ENCODE assay signal across 1 cellular context in the genomic region with DNA sequence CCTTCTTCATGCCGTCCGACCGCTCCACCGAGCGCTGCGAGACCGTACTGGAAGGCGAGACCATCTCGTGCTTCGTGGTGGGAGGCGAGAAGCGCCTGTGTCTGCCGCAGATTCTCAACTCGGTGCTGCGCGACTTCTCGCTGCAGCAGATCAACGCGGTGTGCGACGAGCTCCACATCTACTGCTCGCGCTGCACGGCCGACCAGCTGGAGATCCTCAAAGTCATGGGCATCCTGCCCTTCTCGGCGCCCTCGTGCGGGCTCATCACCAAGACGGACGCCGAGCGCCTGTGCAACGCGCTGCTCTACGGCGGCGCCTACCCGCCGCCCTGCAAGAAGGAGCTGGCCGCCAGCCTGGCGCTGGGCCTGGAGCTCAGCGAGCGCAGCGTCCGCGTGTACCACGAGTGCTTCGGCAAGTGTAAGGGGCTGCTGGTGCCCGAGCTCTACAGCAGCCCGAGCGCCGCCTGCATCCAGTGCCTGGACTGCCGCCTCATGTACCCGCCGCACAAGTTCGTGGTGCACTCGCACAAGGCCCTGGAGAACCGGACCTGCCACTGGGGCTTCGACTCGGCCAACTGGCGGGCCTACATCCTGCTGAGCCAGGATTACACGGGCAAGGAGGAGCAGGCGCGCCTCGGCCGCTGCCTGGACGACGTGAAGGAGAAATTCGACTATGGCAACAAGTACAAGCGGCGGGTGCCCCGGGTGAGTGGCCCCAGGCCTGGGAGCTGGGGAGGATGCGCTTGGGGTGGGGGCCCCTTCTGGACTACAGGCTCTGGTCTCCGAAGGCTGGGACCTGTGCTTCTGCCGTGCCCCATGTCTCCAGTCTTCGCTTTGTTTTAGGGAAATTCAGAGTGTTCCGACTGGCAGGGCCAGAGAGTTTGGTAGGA.
TF ChIP-seq lines count a peak whose summit lies in the region.

No MANE protein-coding gene starts in this region.

TF ChIP-seq in HepG2, 621 proteins besides CTCF, POLR2A, EP300 and RAD21 (continued from another document):
- TF ChIP-seq, protein P1, sequence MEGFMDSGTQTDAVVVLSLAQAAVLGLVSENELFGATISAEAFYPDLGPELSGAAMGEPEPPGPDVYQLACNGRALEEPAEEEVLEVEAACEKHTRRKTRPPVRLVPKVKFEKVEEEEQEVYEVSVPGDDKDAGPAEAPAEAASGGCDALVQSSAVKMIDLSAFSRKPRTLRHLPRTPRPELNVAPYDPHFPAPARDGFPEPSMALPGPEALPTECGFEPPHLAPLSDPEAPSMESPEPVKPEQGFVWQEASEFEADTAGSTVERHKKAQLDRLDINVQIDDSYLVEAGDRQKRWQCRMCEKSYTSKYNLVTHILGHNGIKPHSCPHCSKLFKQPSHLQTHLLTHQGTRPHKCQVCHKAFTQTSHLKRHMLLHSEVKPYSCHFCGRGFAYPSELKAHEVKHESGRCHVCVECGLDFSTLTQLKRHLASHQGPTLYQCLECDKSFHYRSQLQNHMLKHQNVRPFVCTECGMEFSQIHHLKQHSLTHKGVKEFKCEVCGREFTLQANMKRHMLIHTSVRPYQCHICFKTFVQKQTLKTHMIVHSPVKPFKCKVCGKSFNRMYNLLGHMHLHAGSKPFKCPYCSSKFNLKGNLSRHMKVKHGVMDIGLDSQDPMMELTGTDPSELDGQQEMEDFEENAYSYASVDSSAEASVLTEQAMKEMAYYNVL (CRISPR knock-in tag; IDR thresholded peaks at IDR 0.05; ENCODE audit: borderline replicate concordance): no peak
- TF ChIP-seq BHLHE40 (IDR thresholded peaks at IDR 0.05; ENCODE audit: low read length): no peak
- no peak for TF ChIP-seq PCBP2 (optimal IDR thresholded peaks at IDR 0.05; ENCODE audit: low read depth, low read length, poor library complexity, severe bottlenecking)
- TF ChIP-seq, protein P2, sequence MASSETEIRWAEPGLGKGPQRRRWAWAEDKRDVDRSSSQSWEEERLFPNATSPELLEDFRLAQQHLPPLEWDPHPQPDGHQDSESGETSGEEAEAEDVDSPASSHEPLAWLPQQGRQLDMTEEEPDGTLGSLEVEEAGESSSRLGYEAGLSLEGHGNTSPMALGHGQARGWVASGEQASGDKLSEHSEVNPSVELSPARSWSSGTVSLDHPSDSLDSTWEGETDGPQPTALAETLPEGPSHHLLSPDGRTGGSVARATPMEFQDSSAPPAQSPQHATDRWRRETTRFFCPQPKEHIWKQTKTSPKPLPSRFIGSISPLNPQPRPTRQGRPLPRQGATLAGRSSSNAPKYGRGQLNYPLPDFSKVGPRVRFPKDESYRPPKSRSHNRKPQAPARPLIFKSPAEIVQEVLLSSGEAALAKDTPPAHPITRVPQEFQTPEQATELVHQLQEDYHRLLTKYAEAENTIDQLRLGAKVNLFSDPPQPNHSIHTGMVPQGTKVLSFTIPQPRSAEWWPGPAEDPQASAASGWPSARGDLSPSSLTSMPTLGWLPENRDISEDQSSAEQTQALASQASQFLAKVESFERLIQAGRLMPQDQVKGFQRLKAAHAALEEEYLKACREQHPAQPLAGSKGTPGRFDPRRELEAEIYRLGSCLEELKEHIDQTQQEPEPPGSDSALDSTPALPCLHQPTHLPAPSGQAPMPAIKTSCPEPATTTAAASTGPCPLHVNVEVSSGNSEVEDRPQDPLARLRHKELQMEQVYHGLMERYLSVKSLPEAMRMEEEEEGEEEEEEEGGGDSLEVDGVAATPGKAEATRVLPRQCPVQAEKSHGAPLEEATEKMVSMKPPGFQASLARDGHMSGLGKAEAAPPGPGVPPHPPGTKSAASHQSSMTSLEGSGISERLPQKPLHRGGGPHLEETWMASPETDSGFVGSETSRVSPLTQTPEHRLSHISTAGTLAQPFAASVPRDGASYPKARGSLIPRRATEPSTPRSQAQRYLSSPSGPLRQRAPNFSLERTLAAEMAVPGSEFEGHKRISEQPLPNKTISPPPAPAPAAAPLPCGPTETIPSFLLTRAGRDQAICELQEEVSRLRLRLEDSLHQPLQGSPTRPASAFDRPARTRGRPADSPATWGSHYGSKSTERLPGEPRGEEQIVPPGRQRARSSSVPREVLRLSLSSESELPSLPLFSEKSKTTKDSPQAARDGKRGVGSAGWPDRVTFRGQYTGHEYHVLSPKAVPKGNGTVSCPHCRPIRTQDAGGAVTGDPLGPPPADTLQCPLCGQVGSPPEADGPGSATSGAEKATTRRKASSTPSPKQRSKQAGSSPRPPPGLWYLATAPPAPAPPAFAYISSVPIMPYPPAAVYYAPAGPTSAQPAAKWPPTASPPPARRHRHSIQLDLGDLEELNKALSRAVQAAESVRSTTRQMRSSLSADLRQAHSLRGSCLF (CRISPR knock-in tag; IDR thresholded peaks at IDR 0.05; ENCODE audit: borderline replicate concordance): no peak
- TF ChIP-seq, protein P3, sequence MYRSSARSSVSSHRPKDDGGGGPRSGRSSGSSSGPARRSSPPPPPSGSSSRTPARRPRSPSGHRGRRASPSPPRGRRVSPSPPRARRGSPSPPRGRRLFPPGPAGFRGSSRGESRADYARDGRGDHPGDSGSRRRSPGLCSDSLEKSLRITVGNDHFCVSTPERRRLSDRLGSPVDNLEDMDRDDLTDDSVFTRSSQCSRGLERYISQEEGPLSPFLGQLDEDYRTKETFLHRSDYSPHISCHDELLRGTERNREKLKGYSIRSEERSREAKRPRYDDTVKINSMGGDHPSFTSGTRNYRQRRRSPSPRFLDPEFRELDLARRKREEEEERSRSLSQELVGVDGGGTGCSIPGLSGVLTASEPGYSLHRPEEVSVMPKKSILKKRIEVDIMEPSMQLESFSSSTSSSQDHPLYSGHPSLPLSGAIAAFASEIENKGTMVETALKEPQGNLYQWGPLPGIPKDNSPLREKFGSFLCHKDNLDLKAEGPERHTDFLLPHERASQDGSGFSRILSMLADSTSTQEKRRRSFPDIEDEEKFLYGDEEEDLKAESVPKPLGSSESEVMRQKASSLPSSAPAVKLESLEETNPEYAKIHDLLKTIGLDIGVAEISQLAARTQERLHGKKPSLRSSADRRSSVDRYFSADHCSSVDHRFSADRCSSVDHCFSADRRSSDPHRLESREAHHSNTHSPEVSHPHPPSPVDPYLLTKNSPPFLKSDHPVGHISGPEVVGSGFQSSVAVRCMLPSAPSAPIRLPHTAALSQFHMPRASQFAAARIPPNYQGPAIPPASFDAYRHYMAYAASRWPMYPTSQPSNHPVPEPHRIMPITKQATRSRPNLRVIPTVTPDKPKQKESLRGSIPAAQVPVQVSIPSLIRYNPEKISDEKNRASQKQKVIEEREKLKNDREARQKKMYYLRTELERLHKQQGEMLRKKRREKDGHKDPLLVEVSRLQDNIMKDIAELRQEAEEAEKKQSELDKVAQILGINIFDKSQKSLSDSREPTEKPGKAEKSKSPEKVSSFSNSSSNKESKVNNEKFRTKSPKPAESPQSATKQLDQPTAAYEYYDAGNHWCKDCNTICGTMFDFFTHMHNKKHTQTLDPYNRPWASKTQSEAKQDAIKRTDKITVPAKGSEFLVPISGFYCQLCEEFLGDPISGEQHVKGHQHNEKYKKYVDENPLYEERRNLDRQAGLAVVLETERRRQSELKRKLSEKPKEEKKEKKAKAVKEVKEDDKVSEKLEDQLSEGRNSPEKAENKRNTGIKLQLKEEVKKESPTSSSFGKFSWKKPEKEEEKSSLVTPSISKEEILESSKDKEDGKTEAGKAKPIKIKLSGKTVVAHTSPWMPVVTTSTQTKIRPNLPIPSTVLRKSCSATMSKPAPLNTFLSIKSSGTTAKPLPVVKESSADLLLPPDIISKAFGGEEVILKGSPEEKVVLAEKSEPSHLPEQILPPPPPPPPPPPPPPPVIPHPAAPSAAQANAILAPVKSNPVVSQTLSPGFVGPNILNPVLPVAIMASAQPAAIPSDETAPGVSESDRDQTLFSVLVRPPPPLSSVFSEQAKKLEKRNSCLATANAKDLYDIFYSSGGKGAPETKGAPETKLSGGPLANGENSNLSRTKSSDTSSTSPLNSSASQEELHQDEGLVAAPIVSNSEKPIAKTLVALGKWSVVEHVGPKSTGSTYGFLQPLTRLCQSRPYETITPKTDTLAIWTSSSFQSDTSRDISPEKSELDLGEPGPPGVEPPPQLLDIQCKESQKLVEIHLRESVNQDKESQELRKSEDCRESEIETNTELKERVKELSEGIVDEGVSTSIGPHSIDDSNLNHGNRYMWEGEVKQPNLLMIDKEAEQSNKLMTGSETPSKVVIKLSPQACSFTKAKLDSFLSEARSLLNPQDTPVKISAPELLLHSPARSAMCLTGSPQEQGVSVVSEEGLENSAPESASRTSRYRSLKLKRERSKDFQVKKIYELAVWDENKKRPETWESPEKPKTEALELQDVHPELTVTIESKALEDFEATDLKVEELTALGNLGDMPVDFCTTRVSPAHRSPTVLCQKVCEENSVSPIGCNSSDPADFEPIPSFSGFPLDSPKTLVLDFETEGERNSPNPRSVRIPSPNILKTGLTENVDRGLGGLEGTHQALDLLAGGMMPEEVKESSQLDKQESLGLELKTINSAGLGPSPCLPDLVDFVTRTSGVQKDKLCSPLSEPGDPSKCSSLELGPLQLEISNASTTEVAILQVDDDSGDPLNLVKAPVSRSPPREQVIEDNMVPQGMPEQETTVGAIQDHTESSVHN (CRISPR knock-in tag; IDR thresholded peaks at IDR 0.05): no peak
- no peak for TF ChIP-seq KDM6A (CRISPR knock-in tag; IDR thresholded peaks at IDR 0.05; ENCODE audit: low read depth)
- TF ChIP-seq SETDB1 (CRISPR knock-in tag; IDR thresholded peaks at IDR 0.05; ENCODE audit: borderline replicate concordance): no peak
- no peak for TF ChIP-seq RFXAP (CRISPR knock-in tag; IDR thresholded peaks at IDR 0.05; ENCODE audit: borderline replicate concordance)
- no peak for TF ChIP-seq ZNF292 (CRISPR knock-in tag; IDR thresholded peaks at IDR 0.05; ENCODE audit: borderline replicate concordance, low read depth)
- 0 out of 2 replicates have a peak, but pooled peaks have one; percentile 69 for TF ChIP-seq ZNF274 (CRISPR knock-in tag; IDR thresholded peaks at IDR 0.05)
- TF ChIP-seq YEATS2 (CRISPR knock-in tag; IDR thresholded peaks at IDR 0.05; ENCODE audit: borderline replicate concordance): no peak
- no peak for TF ChIP-seq ELF3 (CRISPR knock-in tag; IDR thresholded peaks at IDR 0.05)
- TF ChIP-seq TEAD3 (CRISPR knock-in tag; optimal IDR thresholded peaks at IDR 0.05; ENCODE audit: borderline replicate concordance): no peak
- no peak for TF ChIP-seq ZBTB3 (CRISPR knock-in tag; IDR thresholded peaks at IDR 0.05; ENCODE audit: borderline replicate concordance, low read depth)
- TF ChIP-seq PHF5A (CRISPR knock-in tag; IDR thresholded peaks at IDR 0.05; ENCODE audit: low read depth, unreplicated experiment): no peak
- peak; percentile 47 for TF ChIP-seq ZFX (CRISPR knock-in tag; IDR thresholded peaks at IDR 0.05; ENCODE audit: low read depth)
- TF ChIP-seq ZNF766 (CRISPR knock-in tag; IDR thresholded peaks at IDR 0.05; ENCODE audit: borderline replicate concordance): no peak
- no peak for TF ChIP-seq SMAD9 (CRISPR knock-in tag; IDR thresholded peaks at IDR 0.05)
- no peak for TF ChIP-seq DPF2 (CRISPR knock-in tag; IDR thresholded peaks at IDR 0.05; ENCODE audit: borderline replicate concordance, low read depth)
- TF ChIP-seq, protein P4, sequence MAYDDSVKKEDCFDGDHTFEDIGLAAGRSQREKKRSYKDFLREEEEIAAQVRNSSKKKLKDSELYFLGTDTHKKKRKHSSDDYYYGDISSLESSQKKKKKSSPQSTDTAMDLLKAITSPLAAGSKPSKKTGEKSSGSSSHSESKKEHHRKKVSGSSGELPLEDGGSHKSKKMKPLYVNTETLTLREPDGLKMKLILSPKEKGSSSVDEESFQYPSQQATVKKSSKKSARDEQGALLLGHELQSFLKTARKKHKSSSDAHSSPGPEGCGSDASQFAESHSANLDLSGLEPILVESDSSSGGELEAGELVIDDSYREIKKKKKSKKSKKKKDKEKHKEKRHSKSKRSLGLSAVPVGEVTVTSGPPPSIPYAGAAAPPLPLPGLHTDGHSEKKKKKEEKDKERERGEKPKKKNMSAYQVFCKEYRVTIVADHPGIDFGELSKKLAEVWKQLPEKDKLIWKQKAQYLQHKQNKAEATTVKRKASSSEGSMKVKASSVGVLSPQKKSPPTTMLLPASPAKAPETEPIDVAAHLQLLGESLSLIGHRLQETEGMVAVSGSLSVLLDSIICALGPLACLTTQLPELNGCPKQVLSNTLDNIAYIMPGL (CRISPR knock-in tag; IDR thresholded peaks at IDR 0.05; ENCODE audit: borderline replicate concordance in 1 of 2, low read depth in 1 of 2): 0 out of 4 replicates have a peak, but pooled peaks of 1 of the 2 experiments have one; percentile 39
- TF ChIP-seq MBD4 (IDR thresholded peaks at IDR 0.05; ENCODE audit: borderline replicate concordance, low read length): no peak
- TF ChIP-seq, protein P5, sequence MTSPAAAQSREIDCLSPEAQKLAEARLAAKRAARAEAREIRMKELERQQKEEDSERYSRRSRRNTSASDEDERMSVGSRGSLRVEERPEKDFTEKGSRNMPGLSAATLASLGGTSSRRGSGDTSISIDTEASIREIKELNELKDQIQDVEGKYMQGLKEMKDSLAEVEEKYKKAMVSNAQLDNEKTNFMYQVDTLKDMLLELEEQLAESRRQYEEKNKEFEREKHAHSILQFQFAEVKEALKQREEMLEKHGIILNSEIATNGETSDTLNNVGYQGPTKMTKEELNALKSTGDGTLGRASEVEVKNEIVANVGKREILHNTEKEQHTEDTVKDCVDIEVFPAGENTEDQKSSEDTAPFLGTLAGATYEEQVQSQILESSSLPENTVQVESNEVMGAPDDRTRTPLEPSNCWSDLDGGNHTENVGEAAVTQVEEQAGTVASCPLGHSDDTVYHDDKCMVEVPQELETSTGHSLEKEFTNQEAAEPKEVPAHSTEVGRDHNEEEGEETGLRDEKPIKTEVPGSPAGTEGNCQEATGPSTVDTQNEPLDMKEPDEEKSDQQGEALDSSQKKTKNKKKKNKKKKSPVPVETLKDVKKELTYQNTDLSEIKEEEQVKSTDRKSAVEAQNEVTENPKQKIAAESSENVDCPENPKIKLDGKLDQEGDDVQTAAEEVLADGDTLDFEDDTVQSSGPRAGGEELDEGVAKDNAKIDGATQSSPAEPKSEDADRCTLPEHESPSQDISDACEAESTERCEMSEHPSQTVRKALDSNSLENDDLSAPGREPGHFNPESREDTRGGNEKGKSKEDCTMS (CRISPR knock-in tag; conservative IDR thresholded peaks at IDR 0.05): no peak
- TF ChIP-seq, protein P6, sequence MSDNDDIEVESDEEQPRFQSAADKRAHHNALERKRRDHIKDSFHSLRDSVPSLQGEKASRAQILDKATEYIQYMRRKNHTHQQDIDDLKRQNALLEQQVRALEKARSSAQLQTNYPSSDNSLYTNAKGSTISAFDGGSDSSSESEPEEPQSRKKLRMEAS (IDR thresholded peaks at IDR 0.05): no peak
- no peak for TF ChIP-seq ZFP1 (CRISPR knock-in tag; IDR thresholded peaks at IDR 0.05)
- TF ChIP-seq, protein P7, sequence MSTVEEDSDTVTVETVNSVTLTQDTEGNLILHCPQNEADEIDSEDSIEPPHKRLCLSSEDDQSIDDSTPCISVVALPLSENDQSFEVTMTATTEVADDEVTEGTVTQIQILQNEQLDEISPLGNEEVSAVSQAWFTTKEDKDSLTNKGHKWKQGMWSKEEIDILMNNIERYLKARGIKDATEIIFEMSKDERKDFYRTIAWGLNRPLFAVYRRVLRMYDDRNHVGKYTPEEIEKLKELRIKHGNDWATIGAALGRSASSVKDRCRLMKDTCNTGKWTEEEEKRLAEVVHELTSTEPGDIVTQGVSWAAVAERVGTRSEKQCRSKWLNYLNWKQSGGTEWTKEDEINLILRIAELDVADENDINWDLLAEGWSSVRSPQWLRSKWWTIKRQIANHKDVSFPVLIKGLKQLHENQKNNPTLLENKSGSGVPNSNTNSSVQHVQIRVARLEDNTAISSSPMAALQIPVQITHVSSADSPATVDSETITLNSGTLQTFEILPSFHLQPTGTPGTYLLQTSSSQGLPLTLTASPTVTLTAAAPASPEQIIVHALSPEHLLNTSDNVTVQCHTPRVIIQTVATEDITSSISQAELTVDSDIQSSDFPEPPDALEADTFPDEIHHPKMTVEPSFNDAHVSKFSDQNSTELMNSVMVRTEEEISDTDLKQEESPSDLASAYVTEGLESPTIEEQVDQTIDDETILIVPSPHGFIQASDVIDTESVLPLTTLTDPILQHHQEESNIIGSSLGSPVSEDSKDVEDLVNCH (CRISPR knock-in tag; IDR thresholded peaks at IDR 0.05): no peak
- TF ChIP-seq ZBTB42 (CRISPR knock-in tag; IDR thresholded peaks at IDR 0.05): no peak
